ENCODE assay signal across 23 cellular contexts in genomic region chr10:49287689-49288340, GRCh38. TPM values are rescaled to one million over a fixed set of nuclear protein-coding genes. Genes with fewer than 3 reads are reported as not detected.
A peak's percentile ranks its signal among the peaks of the same experiment; 100 is the strongest.
DNase-seq lines count a peak whose midpoint lies in the region; ATAC-seq lines count a peak whose summit lies in the region.
"Had no signal": no experiment of that assay in that cellular context is flagged by ENCODE, and none has a peak within 500 bp of the region (broad histone marks: within the 10 kb centered on the region; RNA-seq: fewer than 3 reads in every experiment).

No MANE protein-coding gene starts in this region.

- peak; percentile 47 for DNase-seq in activated CD8-positive, alpha-beta memory T cell treated with anti-CD3 and anti-CD28 coated beads for 24 hours
- no peak for DNase-seq in activated CD8-positive, alpha-beta memory T cell treated with anti-CD3 and anti-CD28 coated beads, Interleukin-2, amount 50 U/mL, for 4 hours
- peak; percentile 17 for DNase-seq in islet precursor cell
- DNase-seq in sciatic nerve (ENCODE audit: low spot score) = peak; percentile 17
- no peak for DNase-seq in GM19240 (ENCODE audit: insufficient read length, low spot score)
- no peak for DNase-seq in SKM-1 treated with dmso at 0.1 percent for 144 hours (lab: John Stamatoyannopoulos, UW; ENCODE audit: unreplicated experiment)
- no peak for DNase-seq in activated gamma-delta T cell treated with Interleukin-2 at 50 U/mL for 16 hours
- DNase-seq: ACHN; CD4-positive, alpha-beta T cell; COR-L47; DMS79 treated with DMSO at 0.1 percent for 48 hours; GM23248; MV-4-11; NCI-H1105 treated with DMSO at 0.1 percent for 48 hours; NCI-H2029 treated with DMSO at 0.1 percent for 48 hours; NCI-H226; NCI-H510A treated with DMSO at 0.1 percent for 48 hours; NCI-H748 treated with DMSO at 0.1 percent for 48 hours; PC-9; RPMI8226; SIG-M5 had no signal

- intact Hi-C loops in sciatic nerve (cut with DNase I) = no loop called here

- no peak for ATAC-seq in sciatic nerve
- ATAC-seq in HG02970 (IDR thresholded peaks at IDR 0.05; ENCODE audit: low FRiP score, unreplicated experiment) = no peak
- ATAC-seq: GM12878 had no signal

RNA-seq across cellular contexts. Expression of gene C10orf71, which starts 11.2 kb away (rescaled TPM):
- 0.18 TPM for total RNA-seq in sciatic nerve
- total RNA-seq: CD4-positive, alpha-beta T cell; GM12878; GM23248; PC-9 had no signal

Comparison
In these comparisons a context has a peak if more than half of its experiments do, and no peak if none do; other contexts are left out.
1. DNase-seq: peak in activated CD8-positive, alpha-beta memory T cell treated with anti-CD3 and anti-CD28 coated beads for 24 hours (single experiment), islet precursor cell (single experiment) and sciatic nerve (single experiment); none in activated CD8-positive, alpha-beta memory T cell treated with anti-CD3 and anti-CD28 coated beads, Interleukin-2, amount 50 U/mL, for 4 hours (single experiment), GM19240 (single experiment), SKM-1 treated with dmso at 0.1 percent for 144 hours (single experiment) and activated gamma-delta T cell treated with Interleukin-2 at 50 U/mL for 16 hours (single experiment).